8 cellular contexts compared by ENCODE assay signal in the genomic region with DNA sequence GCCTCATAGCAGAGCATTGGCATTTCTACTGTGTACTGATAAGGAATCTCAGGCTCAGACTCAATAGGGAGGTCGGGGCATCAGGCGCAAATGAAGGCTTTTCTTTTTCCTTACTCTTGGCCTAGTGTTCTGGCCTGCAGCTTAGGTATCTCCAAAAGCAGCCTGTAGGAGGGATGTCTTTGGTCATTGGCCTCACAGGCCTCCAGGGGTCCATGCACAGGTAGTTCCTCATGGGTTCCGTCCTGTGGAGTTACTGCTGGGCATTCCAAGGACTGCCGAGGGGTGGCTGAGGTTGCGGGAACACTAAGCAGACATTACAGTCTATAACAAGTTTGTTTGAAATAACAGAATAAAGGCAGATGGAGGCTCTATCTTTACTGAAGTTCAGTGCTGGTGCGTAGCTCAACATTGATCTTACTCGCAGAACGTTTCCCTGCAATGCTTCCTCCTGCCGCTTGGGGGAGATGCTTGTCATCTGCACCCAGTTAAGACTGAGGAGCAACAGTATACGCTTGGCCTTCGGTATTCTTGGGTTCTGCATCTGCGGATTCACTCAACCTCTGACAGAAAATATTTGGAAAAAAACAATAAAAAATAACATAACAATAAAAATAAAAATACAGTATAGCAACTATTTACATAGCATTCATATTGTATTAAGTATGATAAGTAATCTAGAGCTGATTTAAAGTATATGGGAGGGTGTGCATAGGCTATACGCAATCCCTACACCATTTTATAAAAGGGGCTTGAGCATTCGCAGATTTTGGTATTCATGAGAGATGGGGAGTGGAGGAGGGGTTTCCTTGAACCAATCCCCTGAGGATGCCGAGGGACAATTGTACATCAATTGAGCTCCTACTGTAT.
DNase-seq lines count a peak whose midpoint lies in the region; ATAC-seq, FAIRE-seq and TF ChIP-seq lines count a peak whose summit lies in the region.

No MANE protein-coding gene starts in this region.

- POLR2A ChIA-PET in HEK293 (lab: Yijun Ruan, JAX), result no interaction called here

- no peak overlapping the region for H3K27ac ChIP-seq in HEK293 (ENCODE audit: extremely low read depth, low read depth, low read length)

- no peaks in the 10 kb centered on the region for H3K36me3 ChIP-seq in HEK293 (ENCODE audit: control insufficient read depth in 2 of 2, insufficient read depth in 1 of 2, low read length in 2 of 2)

- DNase-seq in NOMO-1 (lab: John Stamatoyannopoulos, UW; ENCODE audit: unreplicated experiment in 2 of 2) (peak; percentile 22 to 50), iPS DF 19.7 (ENCODE audit: low read depth, low spot score) (peak; percentile 48)
- peak; percentile 6 for DNase-seq in activated effector memory CD4-positive, alpha-beta T cell treated with Interleukin-2 at 50 U/mL for 16 hours
- peak in 2 of 3 experiments; percentile 12 to 37 for DNase-seq in stimulated activated CD4-positive, alpha-beta T cell treated with anti-CD3 and anti-CD28 coated beads, TNF-alpha, amount 100 ng/mL, for 24 hours (ENCODE audit: low read depth in 3 of 3)

- no peak overlapping the region for H3K4me3 ChIP-seq in HEK293 (ENCODE audit: low read depth, low read length)

- peak; percentile 70 for FAIRE-seq in G401.6 (lab: Jason Lieb, UNC)

- CTCF ChIA-PET in HEK293 (lab: Yijun Ruan, JAX), result interaction anchor here (0.7 to 5.9 kb wide), 20 partner anchors 8 to 215 kb away, joined by 3 to 42 read pairs (median 4); no protein-coding TSS in a partner anchor

- no peaks in the 10 kb centered on the region for H3K9me3 ChIP-seq in HEK293 (ENCODE audit: control insufficient read depth, insufficient read depth, low read depth, low read length)

- ATAC-seq in HG03139 (IDR thresholded peaks at IDR 0.05; ENCODE audit: unreplicated experiment), result no peak
- no peak for ATAC-seq in activated CD4-positive, CD25-positive, alpha-beta regulatory T cell treated with anti-CD3 and anti-CD28 coated beads, Interleukin-2, amount 50 U/mL, for 24 hours

- H3K4me1 ChIP-seq in HEK293 (ENCODE audit: control insufficient read depth, insufficient read depth, low read length), result no peaks in the 10 kb centered on the region

- no peak for TF ChIP-seq CTCF in HEK293 (tag by site-specific recombination; IDR thresholded peaks at IDR 0.05)

TF ChIP-seq in HEK293, 187 proteins besides CTCF, POLR2A, EP300 and RAD21:
- TF ChIP-seq SCRT1 (tag by site-specific recombination; IDR thresholded peaks at IDR 0.05; ENCODE audit: borderline replicate concordance) (peak; percentile 26; the same call in 1 of the 2 replicates), SCRT2 (tag by site-specific recombination; IDR thresholded peaks at IDR 0.05) (peak; percentile 65)
- TF ChIP-seq, protein P1, sequence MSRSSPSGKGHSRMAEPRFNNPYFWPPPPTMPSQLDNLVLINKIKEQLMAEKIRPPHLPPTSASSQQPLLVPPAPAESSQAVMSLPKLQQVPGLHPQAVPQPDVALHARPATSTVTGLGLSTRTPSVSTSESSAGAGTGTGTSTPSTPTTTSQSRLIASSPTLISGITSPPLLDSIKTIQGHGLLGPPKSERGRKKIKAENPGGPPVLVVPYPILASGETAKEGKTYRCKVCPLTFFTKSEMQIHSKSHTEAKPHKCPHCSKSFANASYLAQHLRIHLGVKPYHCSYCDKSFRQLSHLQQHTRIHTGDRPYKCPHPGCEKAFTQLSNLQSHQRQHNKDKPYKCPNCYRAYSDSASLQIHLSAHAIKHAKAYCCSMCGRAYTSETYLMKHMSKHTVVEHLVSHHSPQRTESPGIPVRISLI (tag by site-specific recombination; IDR thresholded peaks at IDR 0.05), result no peak
